Comparison of ENCODE assay signal across 8 cellular contexts in the genomic region with DNA sequence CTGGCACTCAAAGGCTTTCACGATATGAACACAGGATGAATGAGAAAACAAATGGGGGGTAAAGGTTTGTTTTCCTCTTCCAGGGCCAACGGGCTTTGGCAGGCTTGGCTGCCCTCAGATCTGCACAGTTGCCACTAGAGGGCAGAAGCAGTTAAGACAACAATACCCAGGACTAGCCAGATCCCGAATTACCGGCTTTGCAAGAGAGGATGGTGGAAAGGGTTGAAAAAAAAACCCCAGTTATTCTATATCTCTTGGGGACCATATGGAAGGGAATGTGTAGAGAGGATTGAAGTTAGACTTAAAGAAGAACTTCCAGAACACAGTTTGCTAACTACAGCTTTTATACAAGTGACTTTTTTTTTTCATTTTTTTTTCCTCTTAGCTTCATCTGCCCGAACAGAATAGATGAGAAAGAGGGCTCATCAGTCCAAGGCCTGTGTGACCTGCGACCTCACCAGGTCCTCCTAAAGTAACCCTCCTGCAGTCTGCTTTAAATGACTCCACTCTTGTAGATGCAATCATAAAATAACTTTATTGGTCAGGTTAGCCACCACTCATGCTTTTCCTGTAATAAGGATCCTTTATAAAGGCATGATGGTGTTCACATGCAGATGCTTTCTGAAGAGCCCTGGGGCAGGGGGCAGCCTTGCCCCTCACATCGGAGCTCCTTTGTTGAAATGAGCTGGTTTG. TPM values are rescaled to one million over a fixed set of nuclear protein-coding genes. Genes with fewer than 3 reads are reported as not detected.
DNase-seq lines count a peak whose midpoint lies in the region; ATAC-seq and TF ChIP-seq lines count a peak whose summit lies in the region.

No MANE protein-coding gene starts in this region.

- H3K27me3 ChIP-seq in layer of hippocampus (ENCODE audit: control insufficient read depth, insufficient read depth, low read length) = no peaks in the 10 kb centered on the region

- peak; percentile 94 for TF ChIP-seq CTCF in choroid plexus epithelial cell (conservative IDR thresholded peaks at IDR 0.05; ENCODE audit: low read depth, low read length)

- peak; percentile 59 for ATAC-seq in HG03354 (IDR thresholded peaks at IDR 0.05; ENCODE audit: poor library complexity, severe bottlenecking, unreplicated experiment)
- peak; percentile 68 to 71 for ATAC-seq in activated CD4-positive, CD25-positive, alpha-beta regulatory T cell treated with anti-CD3 and anti-CD28 coated beads, Interleukin-2, amount 50 U/mL, for 24 hours
- no peak for ATAC-seq in GM21619 (IDR thresholded peaks at IDR 0.05; ENCODE audit: unreplicated experiment)

- H3K4me3 ChIP-seq in choroid plexus epithelial cell (ENCODE audit: low read depth, low read length) = no peak overlapping the region

- peak overlapping the region; percentile 35 for H3K27ac ChIP-seq in layer of hippocampus (ENCODE audit: low read depth, low read length)

- DNase-seq in D341Med (ENCODE audit: low spot score) = peak; percentile 89
- DNase-seq in NCI-H460 (ENCODE audit: extremely low read depth, low read depth) = peak; percentile 81
- peak; percentile 92 for DNase-seq in choroid plexus epithelial cell (ENCODE audit: low read depth)
- peak; percentile 37 to 55 for DNase-seq in stimulated activated CD4-positive, alpha-beta T cell treated with anti-CD3 and anti-CD28 coated beads, Interleukin-4, amount 100 ng/mL, for 4 hours

RNA-seq across cellular contexts. Expression of gene FMOD, which starts 10.7 kb away (rescaled TPM):
- 0.38 and 0.45 TPM in 2 replicates for total RNA-seq in NCI-H460 (2014; rRNA removed; shearing (Covaris generic))
- 0.60 and 0.82 TPM in 2 replicates for polyA plus RNA-seq in NCI-H460 (2014; cell fraction: nucleus; rRNA removed)

RNA-seq across cellular contexts. Expression of gene BTG2, which starts 34.9 kb away (rescaled TPM):
- 19.6 and 19.9 TPM in 2 replicates for total RNA-seq in NCI-H460 (2014; rRNA removed; shearing (Covaris generic))
- polyA plus RNA-seq in NCI-H460 (2014; cell fraction: nucleus; rRNA removed) = 3.1 and 7.2 TPM in 2 replicates
